Comparison of ENCODE assay signal across 23 cellular contexts in genomic region chr17:72839086-72839728, GRCh38.
"Had no signal": no experiment of that assay in that cellular context is flagged by ENCODE, and none has a peak within 500 bp of the region (broad histone marks: within the 10 kb centered on the region; RNA-seq: fewer than 3 reads in every experiment).

No MANE protein-coding gene starts in this region.

- ATAC-seq: activated CD8-positive, alpha-beta T cell treated with anti-CD3 and anti-CD28 coated beads for 36 hours; activated naive CD8-positive, alpha-beta T cell treated with anti-CD3 and anti-CD28 coated beads, Interleukin-2, amount 50 U/mL, for 24 hours; activated T-cell treated with anti-CD3 and anti-CD28 coated beads, Interleukin-2, amount 50 U/mL, for 4 hours; activated T-helper 17 cell treated with anti-CD3 and anti-CD28 coated beads, Interleukin-2, amount 50 U/mL, for 72 hours; body of pancreas; foreskin keratinocyte; heart right ventricle; left lobe of liver; mucosa of descending colon had no signal

- H3K27me3 ChIP-seq: body of pancreas, foreskin keratinocyte, heart right ventricle, neutrophil, spleen, suprapubic skin, tibial artery had no signal

- H3K27ac ChIP-seq: body of pancreas, epithelial cell of prostate, foreskin keratinocyte, heart right ventricle, neutrophil, spleen, suprapubic skin, tibial artery had no signal

- H3K9me3 ChIP-seq: body of pancreas, mucosa of descending colon, neutrophil, suprapubic skin had no signal

- H3K4me1 ChIP-seq: body of pancreas, foreskin keratinocyte, spleen, suprapubic skin, tibial artery had no signal

- DNase-seq: activated B cell treated with CpG ODN at 0.5 μM for 24 hours; activated CD4-positive, alpha-beta T cell treated with anti-CD3 and anti-CD28 coated beads, Interleukin-2, amount 50 U/mL, for 1 hour; activated CD8-positive, alpha-beta T cell treated with anti-CD3 and anti-CD28 coated beads for 36 hours; activated gamma-delta T cell treated with Interleukin-2 at 50 U/mL for 16 hours; activated naive CD8-positive, alpha-beta T cell treated with anti-CD3 and anti-CD28 coated beads, Interleukin-2, amount 50 U/mL, for 24 hours; activated T-cell treated with anti-CD3 and anti-CD28 coated beads, Interleukin-2, amount 50 U/mL, for 4 hours; body of pancreas; effector CD8-positive, alpha-beta T cell; foreskin keratinocyte; mucosa of descending colon; naive B cell; nephron progenitor cell; spleen; stimulated activated naive CD4-positive, alpha-beta T cell; T-helper 1 cell; tibial artery had no signal

- H3K4me3 ChIP-seq: body of pancreas, heart right ventricle, lung, mucosa of descending colon, spleen, suprapubic skin, tibial artery had no signal
